In genomic region chr3:166447513-166447912, GRCh38 we compare ENCODE assay signal across 21 cellular contexts.
"Had no signal": no experiment of that assay in that cellular context is flagged by ENCODE, and none has a peak within 500 bp of the region (broad histone marks: within the 10 kb centered on the region; RNA-seq: fewer than 3 reads in every experiment).

No MANE protein-coding gene starts in this region.

- DNase-seq: dermis blood vessel endothelial cell; dorsolateral prefrontal cortex; effector CD4-positive, alpha-beta T cell; effector memory CD4-positive, alpha-beta T cell; foreskin keratinocyte; heart left ventricle; hypothalamus; immature natural killer cell; islet precursor cell; kidney; kidney glomerular epithelial cell; left lung; left ventricle myocardium superior; lower lobe of right lung; mucosa of descending colon; naive B cell had no signal

- FAIRE-seq: endothelial cell of umbilical vein had no signal

- H3K9me3 ChIP-seq: esophagus muscularis mucosa, gastroesophageal sphincter, heart left ventricle, lower lobe of right lung, mucosa of descending colon had no signal

- H3K27me3 ChIP-seq: dorsolateral prefrontal cortex, esophagus muscularis mucosa, foreskin keratinocyte, gastroesophageal sphincter, heart left ventricle, hepatocyte, left lung had no signal

- ATAC-seq: foreskin keratinocyte, gastroesophageal sphincter, heart left ventricle, left lung, left ventricle myocardium superior, lower lobe of right lung, mucosa of descending colon had no signal

- H3K27ac ChIP-seq: coronary artery, dorsolateral prefrontal cortex, esophagus muscularis mucosa, foreskin keratinocyte, gastroesophageal sphincter, heart left ventricle, hepatocyte, left lung, lower lobe of right lung had no signal

- H3K4me1 ChIP-seq: heart left ventricle, left lung, lower lobe of right lung had no signal

- H3K4me2 ChIP-seq: hepatocyte had no signal

- H3K79me2 ChIP-seq: hepatocyte had no signal

- H3K36me3 ChIP-seq: esophagus muscularis mucosa, gastroesophageal sphincter, heart left ventricle, left lung, lower lobe of right lung had no signal

- H2AFZ ChIP-seq: hepatocyte had no signal

- H3K4me3 ChIP-seq: coronary artery, dorsolateral prefrontal cortex, esophagus muscularis mucosa, gastroesophageal sphincter, heart left ventricle, hepatocyte, left lung, lower lobe of right lung, mucosa of descending colon had no signal
